26 cellular contexts compared by ENCODE assay signal in genomic region chr4:95571577-95571976, GRCh38. TPM values are rescaled to one million over a fixed set of nuclear protein-coding genes. Genes with fewer than 3 reads are reported as not detected.
A peak's percentile ranks its signal among the peaks of the same experiment; 100 is the strongest.
DNase-seq lines count a peak whose midpoint lies in the region; ATAC-seq and TF ChIP-seq lines count a peak whose summit lies in the region.
"Had no signal": no experiment of that assay in that cellular context is flagged by ENCODE, and none has a peak within 500 bp of the region (broad histone marks: within the 10 kb centered on the region; RNA-seq: fewer than 3 reads in every experiment).

No MANE protein-coding gene starts in this region.

- H2BK12ac ChIP-seq in mesenchymal stem cell (ENCODE audit: low read length in 2 of 2) = peak overlapping the region; percentile 14 to 75

- no peaks in the 10 kb centered on the region for H3K79me1 ChIP-seq in mesenchymal stem cell (replicated peaks; ENCODE audit: low read length, poor library complexity, severe bottlenecking)

- H3K18ac ChIP-seq in mesenchymal stem cell (ENCODE audit: low read depth in 1 of 2, low read length in 2 of 2) = peak overlapping the region in 1 of 2 experiments; percentile 5

- H3K4me1 ChIP-seq in mesenchymal stem cell (ENCODE audit: control insufficient read depth, insufficient read depth, low read depth, low read length) = peaks cover 7% of the 10 kb centered on the region
- H3K4me1 ChIP-seq in ascending aorta = no peaks in the 10 kb centered on the region
- H3K4me1 ChIP-seq: BE2C, BLaER1 had no signal

- H3K27me3 ChIP-seq in HL-60 (ENCODE audit: insufficient read depth, poor library complexity, severe bottlenecking) (no peaks in the 10 kb centered on the region), mesenchymal stem cell (ENCODE audit: control insufficient read depth in 1 of 2, insufficient read depth in 1 of 2, low read length in 2 of 2) (no peaks in the 10 kb centered on the region), ascending aorta (no peaks in the 10 kb centered on the region)
- H3K27me3 ChIP-seq: BE2C, BLaER1 had no signal

- no peak overlapping the region for H4K8ac ChIP-seq in mesenchymal stem cell (ENCODE audit: low read length)

- H2BK120ac ChIP-seq in mesenchymal stem cell (ENCODE audit: low read depth, low read length) = no peak overlapping the region

- H3K27ac ChIP-seq in HL-60 (replicated peaks) (peak overlapping the region; percentile 92), mesenchymal stem cell (ENCODE audit: low read length, poor library complexity, severe bottlenecking) (no peak overlapping the region), ascending aorta (no peak overlapping the region), substantia nigra (ENCODE audit: low read depth, low read length, poor library complexity, severe bottlenecking) (no peak overlapping the region)
- H3K27ac ChIP-seq: BLaER1 had no signal

- no peak overlapping the region for H2AK5ac ChIP-seq in mesenchymal stem cell (ENCODE audit: low read length, severe bottlenecking)

- no peak overlapping the region for H2BK5ac ChIP-seq in mesenchymal stem cell (ENCODE audit: low read depth, low read length, poor library complexity, severe bottlenecking)

- H2AFZ ChIP-seq in mesenchymal stem cell (ENCODE audit: low read depth, low read length) = no peak overlapping the region

- no peak for ATAC-seq in GM18511 (IDR thresholded peaks at IDR 0.05; ENCODE audit: unreplicated experiment)
- ATAC-seq: GM12878 had no signal

- H3K4me2 ChIP-seq in mesenchymal stem cell (ENCODE audit: low read length, poor library complexity, severe bottlenecking) = no peak overlapping the region
- H3K4me2 ChIP-seq: BLaER1 had no signal

- H3K14ac ChIP-seq in mesenchymal stem cell (ENCODE audit: low read length in 2 of 2) = no peak overlapping the region

- H3K9ac ChIP-seq in mesenchymal stem cell (ENCODE audit: low read length) = no peak overlapping the region
- H3K9ac ChIP-seq: BLaER1 had no signal

- H3K23ac ChIP-seq in mesenchymal stem cell (ENCODE audit: low read length in 2 of 2) = no peak overlapping the region

- no peak overlapping the region for H3K4ac ChIP-seq in mesenchymal stem cell (ENCODE audit: low read depth in 1 of 2, low read length in 2 of 2)

- H3K36me3 ChIP-seq in mesenchymal stem cell (ENCODE audit: control insufficient read depth in 1 of 2, insufficient read depth in 2 of 2, low read depth in 1 of 2, low read length in 2 of 2) (no peaks in the 10 kb centered on the region), ascending aorta (no peaks in the 10 kb centered on the region)
- H3K36me3 ChIP-seq: BE2C, BLaER1 had no signal

- TF ChIP-seq CTCF in HL-60 (IDR thresholded peaks at IDR 0.05; ENCODE audit: insufficient read depth, low read length) (no peak), ascending aorta (IDR thresholded peaks at IDR 0.05) (no peak)

- H4K91ac ChIP-seq in mesenchymal stem cell (ENCODE audit: low read length) = no peak overlapping the region

- H3K9me3 ChIP-seq in mesenchymal stem cell (ENCODE audit: control insufficient read depth, low read length) (peaks cover 25% of the 10 kb centered on the region), ascending aorta (peaks cover 0 to 5% of the 10 kb centered on the region in 2 donors)
- H3K9me3 ChIP-seq: BE2C had no signal

- H2BK15ac ChIP-seq in mesenchymal stem cell (ENCODE audit: low read depth, poor library complexity, severe bottlenecking) = peak overlapping the region; percentile 84

- DNase-seq in HL-60 (ENCODE audit: low read depth in 1 of 2, low spot score in 1 of 2) = no peak
- peak; percentile 3 for DNase-seq in NCI-H69 (lab: John Stamatoyannopoulos, UW)
- DNase-seq in mesenchymal stem cell = no peak
- DNase-seq in ascending aorta (ENCODE audit: low spot score in 2 of 2) = no peak
- no peak for DNase-seq in globus pallidus (ENCODE audit: low spot score)
- no peak for DNase-seq in substantia nigra (lab: John Stamatoyannopoulos, UW)
- DNase-seq: 8988T; ACHN; BE2C; C1 segment of cervical spinal cord; CD4-positive, alpha-beta memory T cell; CD4-positive, CD25-positive, alpha-beta regulatory T cell; CD8-positive, alpha-beta memory T cell; COR-L47; DMS 273 treated with DMSO at 0.1 percent for 48 hours; DMS153; DMS79; DND-41; EL; GDM1 had no signal

- intact Hi-C loops in ascending aorta (cut with DNase I) = no loop called here

- 95% methylated on average over 1 of the region's 1 CpG for WGBS in mesenchymal stem cell

- no peak overlapping the region for H3K4me3 ChIP-seq in HL-60 (replicated peaks; ENCODE audit: insufficient read depth, low read length)
- H3K4me3 ChIP-seq in mesenchymal stem cell (ENCODE audit: insufficient read depth in 1 of 2, low read depth in 1 of 2, low read length in 2 of 2) = no peak overlapping the region
- H3K4me3 ChIP-seq in ascending aorta = no peak overlapping the region
- H3K4me3 ChIP-seq: BLaER1, GM12878 had no signal

RNA-seq across cellular contexts. Expression of gene UNC5C, which starts 22.8 kb away (rescaled TPM):
- 14.9 TPM for polyA plus RNA-seq in mesenchymal stem cell (2013, experiment 1 of 2)
- polyA plus RNA-seq in mesenchymal stem cell (2013, experiment 2 of 2) = 14.1 TPM
- total RNA-seq in ascending aorta = 13.3 TPM
- total RNA-seq: CD4-positive, alpha-beta memory T cell; CD4-positive, CD25-positive, alpha-beta regulatory T cell; CD8-positive, alpha-beta memory T cell; Daoy; G401 had no signal
- polyA plus RNA-seq: CD14-positive monocyte; CD4-positive, alpha-beta memory T cell; CD8-positive, alpha-beta memory T cell had no signal
